Comparison of ENCODE assay signal across 29 cellular contexts in the genomic region with DNA sequence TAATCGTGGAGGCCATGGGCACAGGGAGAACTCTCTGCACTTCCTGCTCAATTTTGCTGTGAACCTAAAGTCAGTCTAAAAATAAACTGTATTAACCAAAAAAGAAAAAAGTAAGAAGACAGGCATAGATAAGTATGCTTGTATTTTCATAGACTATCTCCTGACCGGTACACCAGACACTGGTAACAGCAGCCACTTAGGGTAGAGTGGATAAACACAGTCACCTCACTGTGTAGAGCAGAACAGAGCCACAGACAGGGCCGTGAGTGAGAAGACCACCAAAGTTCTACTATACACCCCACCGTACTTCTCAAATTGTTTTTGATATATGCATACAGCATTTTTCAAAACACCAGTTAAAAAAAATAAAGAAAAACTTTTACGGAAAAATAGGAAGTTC. TPM values are rescaled to one million over a fixed set of nuclear protein-coding genes. Genes with fewer than 3 reads are reported as not detected.
DNase-seq lines count a peak whose midpoint lies in the region; ATAC-seq, FAIRE-seq and TF ChIP-seq lines count a peak whose summit lies in the region.
"Had no signal": no experiment of that assay in that cellular context is flagged by ENCODE, and none has a peak within 500 bp of the region (broad histone marks: within the 10 kb centered on the region; RNA-seq: fewer than 3 reads in every experiment).

No MANE protein-coding gene starts in this region.

- H3K27ac ChIP-seq in osteoblast (ENCODE audit: low read depth, low read length) (peak overlapping the region; percentile 70), body of pancreas (no peak overlapping the region)
- H3K27ac ChIP-seq: adrenal gland, neural progenitor cell, suprapubic skin, WERI-Rb-1 had no signal

- no peak for ATAC-seq in activated CD4-positive, alpha-beta T cell treated with anti-CD3 and anti-CD28 coated beads for 36 hours
- ATAC-seq in body of pancreas (no peak), GM21737 (IDR thresholded peaks at IDR 0.05; ENCODE audit: unreplicated experiment) (no peak)
- ATAC-seq: GM12878, sciatic nerve, SK-N-SH treated with all-trans-retinoic acid at 6 μM for 48 hours had no signal

- peaks cover 69% of the 10 kb centered on the region for H3K4me1 Mint-ChIP-seq in activated CD4-positive, alpha-beta T cell treated with anti-CD3 and anti-CD28 coated beads for 36 hours
- peaks cover 76% of the 10 kb centered on the region for H3K4me1 Mint-ChIP-seq in activated CD4-positive, alpha-beta T cell treated with anti-CD3 and anti-CD28 coated beads, Interleukin-2, amount 10 ng/mL, durations not matched to agents 7 days and 5 days
- H3K4me1 Mint-ChIP-seq: neural progenitor cell had no signal

- H3K9me3 Mint-ChIP-seq in activated CD4-positive, alpha-beta T cell treated with anti-CD3 and anti-CD28 coated beads for 36 hours (ENCODE audit: low read depth), result no peaks in the 10 kb centered on the region
- no peaks in the 10 kb centered on the region for H3K9me3 Mint-ChIP-seq in activated CD4-positive, alpha-beta T cell treated with anti-CD3 and anti-CD28 coated beads, Interleukin-2, amount 10 ng/mL, durations not matched to agents 7 days and 5 days
- H3K9me3 Mint-ChIP-seq: activated T-helper 2 cell treated with anti-CD3 and anti-CD28 coated beads, Interferon-gamma antibody, Interleukin-2, Interleukin-4, amounts not matched to agents 10 μg/mL and 5 μg/mL and 100 μg/mL, durations not matched to agents 14 hours and 24 hours and 36 hours; CD4-positive, alpha-beta memory T cell; neural progenitor cell had no signal

- H3K36me3 ChIP-seq in osteoblast (ENCODE audit: insufficient read depth, low read length) (no peaks in the 10 kb centered on the region), body of pancreas (replicated peaks in 1 of 2; ENCODE audit: insufficient read depth in 1 of 2, low read depth in 2 of 2) (no peaks in the 10 kb centered on the region)
- H3K36me3 ChIP-seq: adrenal gland, brain microvascular endothelial cell, neural progenitor cell had no signal

- H3K36me3 Mint-ChIP-seq in activated CD4-positive, alpha-beta T cell treated with anti-CD3 and anti-CD28 coated beads for 36 hours (ENCODE audit: low read depth), result peaks cover 53% of the 10 kb centered on the region
- peaks cover 64% of the 10 kb centered on the region for H3K36me3 Mint-ChIP-seq in activated CD4-positive, alpha-beta T cell treated with anti-CD3 and anti-CD28 coated beads, Interleukin-2, amount 10 ng/mL, durations not matched to agents 7 days and 5 days (ENCODE audit: low read depth)

- H3K27me3 Mint-ChIP-seq in activated CD4-positive, alpha-beta T cell treated with anti-CD3 and anti-CD28 coated beads for 36 hours, result no peaks in the 10 kb centered on the region
- H3K27me3 Mint-ChIP-seq in activated CD4-positive, alpha-beta T cell treated with anti-CD3 and anti-CD28 coated beads, Interleukin-2, amount 10 ng/mL, durations not matched to agents 7 days and 5 days, result no peaks in the 10 kb centered on the region
- H3K27me3 Mint-ChIP-seq: CD4-positive, alpha-beta memory T cell had no signal

- CTCF ChIA-PET in activated CD4-positive, alpha-beta T cell treated with anti-CD3 and anti-CD28 coated beads for 36 hours (lab: Charles Lee), result interaction anchor here (1.1 to 1.7 kb wide), 2 partner anchors 10 to 13 kb away, joined by 5 to 10 read pairs; no protein-coding TSS in a partner anchor
- CTCF ChIA-PET in activated CD4-positive, alpha-beta T cell treated with anti-CD3 and anti-CD28 coated beads, Interleukin-2, amount 10 ng/mL, durations not matched to agents 7 days and 5 days (lab: Charles Lee), result no interaction called here

- FAIRE-seq in GM12892 (lab: Jason Lieb, UNC), result peak; percentile 17
- FAIRE-seq: colon, GM12878, kidney had no signal

- no peak overlapping the region for H3K4me2 ChIP-seq in osteoblast (ENCODE audit: insufficient read depth, low read length)
- H3K4me2 ChIP-seq: neural progenitor cell had no signal

- H3K27me3 ChIP-seq in osteoblast (ENCODE audit: insufficient read depth, low read length), result no peaks in the 10 kb centered on the region
- no peaks in the 10 kb centered on the region for H3K27me3 ChIP-seq in body of pancreas
- H3K27me3 ChIP-seq: adrenal gland, brain microvascular endothelial cell, neural progenitor cell, suprapubic skin had no signal

- H3K4me1 ChIP-seq in osteoblast (ENCODE audit: insufficient read depth, low read length) (peaks cover 62% of the 10 kb centered on the region), body of pancreas (peaks cover 19% of the 10 kb centered on the region)
- H3K4me1 ChIP-seq: neural progenitor cell had no signal

- no peak overlapping the region for H3K4me3 Mint-ChIP-seq in activated CD4-positive, alpha-beta T cell treated with anti-CD3 and anti-CD28 coated beads for 36 hours
- no peak overlapping the region for H3K4me3 Mint-ChIP-seq in activated CD4-positive, alpha-beta T cell treated with anti-CD3 and anti-CD28 coated beads, Interleukin-2, amount 10 ng/mL, durations not matched to agents 7 days and 5 days
- H3K4me3 Mint-ChIP-seq: CD4-positive, alpha-beta memory T cell; neural progenitor cell had no signal

- peaks cover 64% of the 10 kb centered on the region for H3K79me2 ChIP-seq in osteoblast (ENCODE audit: insufficient read depth, low read length)

- H4K20me1 ChIP-seq in osteoblast (ENCODE audit: insufficient read depth, low read length), result peaks cover 14% of the 10 kb centered on the region

- H3K27ac Mint-ChIP-seq in activated CD4-positive, alpha-beta T cell treated with anti-CD3 and anti-CD28 coated beads for 36 hours, result peak overlapping the region; percentile 17
- H3K27ac Mint-ChIP-seq in activated CD4-positive, alpha-beta T cell treated with anti-CD3 and anti-CD28 coated beads, Interleukin-2, amount 10 ng/mL, durations not matched to agents 7 days and 5 days, result no peak overlapping the region
- H3K27ac Mint-ChIP-seq: neural progenitor cell had no signal

- no peak for TF ChIP-seq POLR2A in GM12892 (IDR thresholded peaks at IDR 0.05; ENCODE audit: low read depth, low read length)
- TF ChIP-seq POLR2A in body of pancreas (IDR thresholded peaks at IDR 0.05), result no peak

- TF ChIP-seq CTCF in choroid plexus epithelial cell (conservative IDR thresholded peaks at IDR 0.05; ENCODE audit: low read depth, low read length) (no peak), osteoblast (IDR thresholded peaks at IDR 0.05; ENCODE audit: extremely low read depth, low read depth, low read length) (no peak), body of pancreas (IDR thresholded peaks at IDR 0.05) (no peak)

- H3K9me3 ChIP-seq in osteoblast (ENCODE audit: low read depth, low read length), result no peaks in the 10 kb centered on the region
- H3K9me3 ChIP-seq in body of pancreas, result no peaks in the 10 kb centered on the region
- H3K9me3 ChIP-seq: adrenal gland, suprapubic skin had no signal

- no peak overlapping the region for H2AFZ ChIP-seq in osteoblast (ENCODE audit: low read length)
- H2AFZ ChIP-seq: neural progenitor cell had no signal

- POLR2A ChIA-PET in activated CD4-positive, alpha-beta T cell treated with anti-CD3 and anti-CD28 coated beads for 36 hours (lab: Charles Lee), result interaction anchor here (0.6 kb wide), 1 partner anchor 9 kb away, joined by 3 read pairs; no protein-coding TSS in a partner anchor
- POLR2A ChIA-PET in activated CD4-positive, alpha-beta T cell treated with anti-CD3 and anti-CD28 coated beads, Interleukin-2, amount 10 ng/mL, durations not matched to agents 7 days and 5 days (lab: Charles Lee), result no interaction called here

- DNase-seq in activated CD4-positive, alpha-beta T cell treated with anti-CD3 and anti-CD28 coated beads for 36 hours, result no peak
- no peak for DNase-seq in activated CD4-positive, alpha-beta T cell treated with anti-CD3 and anti-CD28 coated beads, Interleukin-2, amount 10 ng/mL, durations not matched to agents 7 days and 5 days
- no peak for DNase-seq in GM12892 (ENCODE audit: insufficient read length)
- peak; percentile 14 for DNase-seq in choroid plexus epithelial cell (ENCODE audit: low read depth)
- DNase-seq in osteoblast (ENCODE audit: insufficient read length, low spot score, missing footprints), result no peak
- no peak for DNase-seq in body of pancreas
- DNase-seq in activated effector memory CD4-positive, alpha-beta T cell treated with Interleukin-2 at 50 U/mL for 16 hours, result no peak
- DNase-seq: 8988T; activated CD4-positive, alpha-beta T cell treated with anti-CD3 and anti-CD28 coated beads, Interleukin-2, amount 50 U/mL, for 4 hours; adrenal gland; CD4-positive, alpha-beta memory T cell; effector CD4-positive, alpha-beta T cell; kidney; NCI-H146; NCI-H2107; NCI-H446; NCI-H774; stimulated activated naive CD4-positive, alpha-beta T cell; WERI-Rb-1 had no signal

- WGBS in body of pancreas, 2 donors, result 76 to 78% methylated on average over 5 of the region's 5 CpGs

- intact Hi-C loops in activated CD4-positive, alpha-beta T cell treated with anti-CD3 and anti-CD28 coated beads for 36 hours (cut with DNase I, micrococcal nuclease), result no loop called here
- intact Hi-C loops in body of pancreas (cut with DNase I), result no loop called here

- H3K4me3 ChIP-seq in choroid plexus epithelial cell (ENCODE audit: low read depth, low read length) (no peak overlapping the region), osteoblast (ENCODE audit: insufficient read depth, low read length) (no peak overlapping the region), body of pancreas (no peak overlapping the region)
- H3K4me3 ChIP-seq: adrenal gland, GM12878, lung, neural progenitor cell, suprapubic skin had no signal

RNA-seq across cellular contexts. Expression of gene NUDCD3, which starts 25.0 kb away (rescaled TPM):
- total RNA-seq in activated CD4-positive, alpha-beta T cell treated with anti-CD3 and anti-CD28 coated beads for 36 hours, result 10 to 100 TPM; 70.3 to 77.6 TPM
- total RNA-seq in activated CD4-positive, alpha-beta T cell treated with anti-CD3 and anti-CD28 coated beads, Interleukin-2, amount 10 ng/mL, durations not matched to agents 7 days and 5 days, result 10 to 100 TPM; 74.3 to 75.9 TPM
- polyA plus RNA-seq in GM12892 (2012; ENCODE audit: missing spikeins), result 36.7 TPM
- total RNA-seq in osteoblast, result 44.2 and 54.3 TPM in 2 replicates
- 10 to 100 TPM; 20.4 to 20.8 TPM for total RNA-seq in body of pancreas
